ENCODE assay signal across 11 cellular contexts in the genomic region with DNA sequence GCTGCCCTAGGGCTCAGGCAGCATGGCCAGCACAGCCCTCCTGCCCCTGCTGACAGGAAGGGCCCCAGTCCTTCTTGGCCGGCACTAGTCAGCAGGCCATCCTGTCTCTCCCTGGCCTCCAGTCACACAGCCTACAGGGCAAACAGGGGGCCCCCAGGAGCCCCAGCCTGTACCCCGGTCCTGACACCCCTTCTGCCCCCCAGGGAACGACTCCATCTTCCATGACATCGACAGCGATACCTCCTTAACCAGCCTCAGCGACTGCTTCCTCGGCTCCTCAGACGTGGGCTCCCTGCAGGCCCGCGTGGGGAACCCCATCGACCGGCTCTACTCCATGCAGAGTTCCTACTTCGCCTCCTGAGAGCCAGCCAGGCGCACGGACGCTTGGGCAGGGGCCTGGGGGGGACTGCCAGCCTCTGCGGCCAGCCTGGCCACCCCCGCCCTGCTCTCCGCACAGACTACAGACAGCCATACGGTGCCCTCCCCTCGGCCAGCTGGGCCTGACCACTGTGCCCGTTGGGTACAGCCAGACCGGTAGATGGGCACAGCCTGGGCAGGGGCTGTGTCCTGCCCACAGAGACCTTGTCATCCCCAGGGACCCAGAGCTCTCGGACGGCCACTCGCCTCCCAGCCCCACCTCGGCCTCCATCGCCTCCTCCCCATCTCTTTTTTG.
"Had no signal": no experiment of that assay in that cellular context is flagged by ENCODE, and none has a peak within 500 bp of the region (broad histone marks: within the 10 kb centered on the region; RNA-seq: fewer than 3 reads in every experiment).

No MANE protein-coding gene starts in this region.

- ATAC-seq: sciatic nerve; stimulated activated memory B cell treated with anti-CD40 and anti-IgM and Interleukin-4, amounts not matched to agents 10 μg/mL and 1 μg/mL and 100 μg/mL, for 72 hours had no signal

- H3K4me1 Mint-ChIP-seq: activated naive CD4-positive, alpha-beta T cell treated with anti-CD3 and anti-CD28 coated beads, Interleukin-2, amount 10 ng/mL, durations not matched to agents 7 days and 5 days; stimulated activated memory B cell treated with anti-CD40 and anti-IgM and Interleukin-4, amounts not matched to agents 10 μg/mL and 1 μg/mL and 100 μg/mL, for 72 hours had no signal

- H3K27ac Mint-ChIP-seq: activated naive CD4-positive, alpha-beta T cell treated with anti-CD3 and anti-CD28 coated beads, Interleukin-2, amount 10 ng/mL, durations not matched to agents 7 days and 5 days; activated T-cell treated with anti-CD3 and anti-CD28 coated beads, Interleukin-2, amount 50 U/mL, for 24 hours; stimulated activated memory B cell treated with anti-CD40 and anti-IgM and Interleukin-4, amounts not matched to agents 10 μg/mL and 1 μg/mL and 100 μg/mL, for 72 hours; T-helper 2 cell treated with Interferon-gamma antibody and Interleukin-4, amounts not matched to agents 5 μg/mL and 100 μg/mL, for 36 hours had no signal

- H3K27me3 ChIP-seq: ovary had no signal

- H3K4me3 Mint-ChIP-seq: activated naive CD4-positive, alpha-beta T cell treated with anti-CD3 and anti-CD28 coated beads, Interleukin-2, amount 10 ng/mL, durations not matched to agents 7 days and 5 days; activated T-cell treated with anti-CD3 and anti-CD28 coated beads, Interleukin-2, amount 50 U/mL, for 24 hours; stimulated activated memory B cell treated with anti-CD40 and anti-IgM and Interleukin-4, amounts not matched to agents 10 μg/mL and 1 μg/mL and 100 μg/mL, for 72 hours; T-helper 2 cell treated with Interferon-gamma antibody and Interleukin-4, amounts not matched to agents 5 μg/mL and 100 μg/mL, for 36 hours had no signal

- H3K4me3 ChIP-seq: esophagus muscularis mucosa, ovary had no signal

- H3K36me3 ChIP-seq: esophagus muscularis mucosa, ovary had no signal

- H3K4me1 ChIP-seq: esophagus muscularis mucosa had no signal

- H3K36me3 Mint-ChIP-seq: activated naive CD4-positive, alpha-beta T cell treated with anti-CD3 and anti-CD28 coated beads, Interleukin-2, amount 10 ng/mL, durations not matched to agents 7 days and 5 days; stimulated activated memory B cell treated with anti-CD40 and anti-IgM and Interleukin-4, amounts not matched to agents 10 μg/mL and 1 μg/mL and 100 μg/mL, for 72 hours had no signal

- DNase-seq: activated CD4-positive, alpha-beta T cell treated with anti-CD3 and anti-CD28 coated beads, Interleukin-2, amount 50 U/mL, for 48 hours; activated naive CD4-positive, alpha-beta T cell treated with anti-CD3 and anti-CD28 coated beads, Interleukin-2, amount 10 ng/mL, durations not matched to agents 7 days and 5 days; activated T-cell treated with anti-CD3 and anti-CD28 coated beads, Interleukin-2, amount 50 U/mL, for 24 hours; hippocampal formation; stimulated activated CD4-positive, alpha-beta T cell treated with anti-CD3 and anti-CD28 coated beads, Interleukin-2, amount 100 ng/mL, for 24 hours; SW 1271 had no signal

- H3K27ac ChIP-seq: esophagus muscularis mucosa, ovary had no signal

- H3K9me3 ChIP-seq: esophagus muscularis mucosa, ovary had no signal

- H3K9me3 Mint-ChIP-seq: activated naive CD4-positive, alpha-beta T cell treated with anti-CD3 and anti-CD28 coated beads, Interleukin-2, amount 10 ng/mL, durations not matched to agents 7 days and 5 days; activated T-cell treated with anti-CD3 and anti-CD28 coated beads, Interleukin-2, amount 50 U/mL, for 24 hours; stimulated activated memory B cell treated with anti-CD40 and anti-IgM and Interleukin-4, amounts not matched to agents 10 μg/mL and 1 μg/mL and 100 μg/mL, for 72 hours; T-helper 2 cell treated with Interferon-gamma antibody and Interleukin-4, amounts not matched to agents 5 μg/mL and 100 μg/mL, for 36 hours had no signal
